ENCODE assay signal across 1 cellular context in genomic region chr5:132293066-132293991, GRCh38.
A peak's percentile ranks its signal among the peaks of the same experiment; 100 is the strongest.
TF ChIP-seq lines count a peak whose summit lies in the region.

No MANE protein-coding gene starts in this region.

TF ChIP-seq in HepG2, 621 proteins besides CTCF, POLR2A, EP300 and RAD21 (continued from another document):
- TF ChIP-seq MYPOP (CRISPR knock-in tag; IDR thresholded peaks at IDR 0.05) (no peak; the same call in none of the 2 replicates), NFIB (CRISPR knock-in tag; IDR thresholded peaks at IDR 0.05; ENCODE audit: borderline replicate concordance) (no peak), RFX5 (IDR thresholded peaks at IDR 0.05; ENCODE audit: low read depth, low read length) (no peak), ZNF17 (CRISPR knock-in tag; IDR thresholded peaks at IDR 0.05) (peak; percentile 75; the same call in 1 of the 2 replicates), ZNF616 (CRISPR knock-in tag; IDR thresholded peaks at IDR 0.05; ENCODE audit: low read depth) (no peak), NR3C1 (CRISPR knock-in tag; IDR thresholded peaks at IDR 0.05) (no peak), ZBTB20 (CRISPR knock-in tag; IDR thresholded peaks at IDR 0.05; ENCODE audit: borderline replicate concordance, low read depth) (peak; percentile 16; the same call in 1 of the 2 replicates), RERE (CRISPR knock-in tag; IDR thresholded peaks at IDR 0.05; ENCODE audit: low read depth) (peak; percentile 11; the same call in 1 of the 2 replicates), ESRRA (CRISPR knock-in tag; IDR thresholded peaks at IDR 0.05; ENCODE audit: low read depth) (peak; percentile 76; the same call in 1 of the 2 replicates), AGO1 (IDR thresholded peaks at IDR 0.05; ENCODE audit: low read depth, low read length, poor library complexity, severe bottlenecking) (no peak), SNRNP70 (IDR thresholded peaks at IDR 0.05; ENCODE audit: low read depth, low read length) (no peak), CHD2 (IDR thresholded peaks at IDR 0.05; ENCODE audit: low read depth, low read length) (no peak), ZNF746 (CRISPR knock-in tag; IDR thresholded peaks at IDR 0.05) (peak; percentile 36; the same call in 1 of the 2 replicates), RBM39 (IDR thresholded peaks at IDR 0.05; ENCODE audit: low read depth, low read length, poor library complexity, severe bottlenecking) (peak; percentile 73), ZFAT (CRISPR knock-in tag; conservative IDR thresholded peaks at IDR 0.05) (no peak), ZNF687 (CRISPR knock-in tag; IDR thresholded peaks at IDR 0.05) (peak; percentile 96), SMAD9 (CRISPR knock-in tag; IDR thresholded peaks at IDR 0.05) (no peak), ZNF879 (CRISPR knock-in tag; IDR thresholded peaks at IDR 0.05) (no peak), SOX6 (IDR thresholded peaks at IDR 0.05) (no peak), SOX6 (CRISPR knock-in tag; IDR thresholded peaks at IDR 0.05) (no peak; the same call in none of the 2 replicates), PTBP1 (IDR thresholded peaks at IDR 0.05; ENCODE audit: low read depth, low read length, poor library complexity, severe bottlenecking) (no peak), TEAD3 (CRISPR knock-in tag; optimal IDR thresholded peaks at IDR 0.05; ENCODE audit: borderline replicate concordance) (peak; percentile 7), ELK4 (CRISPR knock-in tag; IDR thresholded peaks at IDR 0.05; ENCODE audit: borderline replicate concordance) (no peak), ATF1 (CRISPR knock-in tag; IDR thresholded peaks at IDR 0.05) (peak; percentile 58), ATAD3A (CRISPR knock-in tag; IDR thresholded peaks at IDR 0.05) (no peak), RCOR2 (CRISPR knock-in tag; IDR thresholded peaks at IDR 0.05) (no peak), ZIK1 (CRISPR knock-in tag; IDR thresholded peaks at IDR 0.05; ENCODE audit: borderline replicate concordance, low read depth) (0 out of 2 replicates have a peak, but pooled peaks have one; percentile 68)
- TF ChIP-seq, protein P1, sequence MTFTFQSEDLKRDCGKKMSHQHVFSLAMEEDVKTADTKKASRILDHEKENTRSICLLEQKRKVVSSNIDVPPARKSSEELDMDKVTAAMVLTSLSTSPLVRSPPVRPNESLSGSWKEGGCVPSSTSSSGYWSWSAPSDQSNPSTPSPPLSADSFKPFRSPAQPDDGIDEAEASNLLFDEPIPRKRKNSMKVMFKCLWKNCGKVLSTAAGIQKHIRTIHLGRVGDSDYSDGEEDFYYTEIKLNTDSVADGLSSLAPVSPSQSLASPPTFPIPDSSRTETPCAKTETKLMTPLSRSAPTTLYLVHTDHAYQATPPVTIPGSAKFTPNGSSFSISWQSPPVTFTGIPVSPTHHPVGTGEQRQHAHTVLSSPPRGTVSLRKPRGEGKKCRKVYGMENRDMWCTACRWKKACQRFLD (CRISPR knock-in tag; IDR thresholded peaks at IDR 0.05; ENCODE audit: borderline replicate concordance): no peak
- TF ChIP-seq, protein P2, sequence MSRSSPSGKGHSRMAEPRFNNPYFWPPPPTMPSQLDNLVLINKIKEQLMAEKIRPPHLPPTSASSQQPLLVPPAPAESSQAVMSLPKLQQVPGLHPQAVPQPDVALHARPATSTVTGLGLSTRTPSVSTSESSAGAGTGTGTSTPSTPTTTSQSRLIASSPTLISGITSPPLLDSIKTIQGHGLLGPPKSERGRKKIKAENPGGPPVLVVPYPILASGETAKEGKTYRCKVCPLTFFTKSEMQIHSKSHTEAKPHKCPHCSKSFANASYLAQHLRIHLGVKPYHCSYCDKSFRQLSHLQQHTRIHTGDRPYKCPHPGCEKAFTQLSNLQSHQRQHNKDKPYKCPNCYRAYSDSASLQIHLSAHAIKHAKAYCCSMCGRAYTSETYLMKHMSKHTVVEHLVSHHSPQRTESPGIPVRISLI (CRISPR knock-in tag; IDR thresholded peaks at IDR 0.05; ENCODE audit: borderline replicate concordance): no peak; the same call in 1 of the 2 replicates
- TF ChIP-seq, protein P3, sequence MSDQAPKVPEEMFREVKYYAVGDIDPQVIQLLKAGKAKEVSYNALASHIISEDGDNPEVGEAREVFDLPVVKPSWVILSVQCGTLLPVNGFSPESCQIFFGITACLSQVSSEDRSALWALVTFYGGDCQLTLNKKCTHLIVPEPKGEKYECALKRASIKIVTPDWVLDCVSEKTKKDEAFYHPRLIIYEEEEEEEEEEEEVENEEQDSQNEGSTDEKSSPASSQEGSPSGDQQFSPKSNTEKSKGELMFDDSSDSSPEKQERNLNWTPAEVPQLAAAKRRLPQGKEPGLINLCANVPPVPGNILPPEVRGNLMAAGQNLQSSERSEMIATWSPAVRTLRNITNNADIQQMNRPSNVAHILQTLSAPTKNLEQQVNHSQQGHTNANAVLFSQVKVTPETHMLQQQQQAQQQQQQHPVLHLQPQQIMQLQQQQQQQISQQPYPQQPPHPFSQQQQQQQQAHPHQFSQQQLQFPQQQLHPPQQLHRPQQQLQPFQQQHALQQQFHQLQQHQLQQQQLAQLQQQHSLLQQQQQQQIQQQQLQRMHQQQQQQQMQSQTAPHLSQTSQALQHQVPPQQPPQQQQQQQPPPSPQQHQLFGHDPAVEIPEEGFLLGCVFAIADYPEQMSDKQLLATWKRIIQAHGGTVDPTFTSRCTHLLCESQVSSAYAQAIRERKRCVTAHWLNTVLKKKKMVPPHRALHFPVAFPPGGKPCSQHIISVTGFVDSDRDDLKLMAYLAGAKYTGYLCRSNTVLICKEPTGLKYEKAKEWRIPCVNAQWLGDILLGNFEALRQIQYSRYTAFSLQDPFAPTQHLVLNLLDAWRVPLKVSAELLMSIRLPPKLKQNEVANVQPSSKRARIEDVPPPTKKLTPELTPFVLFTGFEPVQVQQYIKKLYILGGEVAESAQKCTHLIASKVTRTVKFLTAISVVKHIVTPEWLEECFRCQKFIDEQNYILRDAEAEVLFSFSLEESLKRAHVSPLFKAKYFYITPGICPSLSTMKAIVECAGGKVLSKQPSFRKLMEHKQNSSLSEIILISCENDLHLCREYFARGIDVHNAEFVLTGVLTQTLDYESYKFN (CRISPR knock-in tag; conservative IDR thresholded peaks at IDR 0.05): peak; percentile 56
